ENCODE assay signal across 8 cellular contexts in genomic region chr9:41064125-41064795, GRCh38.
DNase-seq lines count a peak whose midpoint lies in the region; ATAC-seq and TF ChIP-seq lines count a peak whose summit lies in the region.
"Not testable (repeated sequence)": the region's sequence is repeated elsewhere in the genome, so short reads cannot be mapped to it uniquely, and the experiment has no call there.

No MANE protein-coding gene starts in this region.

- in situ Hi-C loops in brain microvascular endothelial cell (cut with HindIII; ENCODE audit: low pct_ligation_motif_present, low sequenced_read_pairs): not testable (repeated sequence)

- H3K27me3 Mint-ChIP-seq in CD4-positive, alpha-beta memory T cell; immature natural killer cell (ENCODE audit: low read depth in 3 of 3): not testable (repeated sequence)

- not testable (repeated sequence) for H3K9me3 ChIP-seq in CD4-positive, alpha-beta memory T cell (ENCODE audit: control insufficient read depth in 1 of 2, low read length in 2 of 2); spleen

- not testable (repeated sequence) for H3K4me1 ChIP-seq in CD4-positive, alpha-beta memory T cell (ENCODE audit: insufficient read depth, low read length); spleen

- TF ChIP-seq POLR2A in spleen (IDR thresholded peaks at IDR 0.05): not testable (repeated sequence)

- not testable (repeated sequence) for H3K36me3 ChIP-seq in CD4-positive, alpha-beta memory T cell (ENCODE audit: insufficient read depth, low read length); brain microvascular endothelial cell (replicated peaks); spleen

- peak; percentile 46 to 62 (median 52) for DNase-seq in CD4-positive, alpha-beta memory T cell
- DNase-seq in HT1080 (ENCODE audit: low read depth) (peak; percentile 79), brain microvascular endothelial cell (peak; percentile 52), immature natural killer cell (peak; percentile 48 to 68 (median 60)), spleen (peak; percentile 72)
- peak; percentile 7 for DNase-seq in activated CD4-positive, alpha-beta T cell treated with anti-CD3 and anti-CD28 coated beads, Interleukin-2, amount 50 U/mL, for 1 hour

- H3K4me1 Mint-ChIP-seq in CD4-positive, alpha-beta memory T cell: peaks cover 8 to 13% (median 11%) of the 10 kb centered on the region in 4 donors
- peaks cover 11 to 20% of the 10 kb centered on the region in 2 donors for H3K4me1 Mint-ChIP-seq in immature natural killer cell

- not testable (repeated sequence) for H3K36me3 Mint-ChIP-seq in CD4-positive, alpha-beta memory T cell; immature natural killer cell

- H3K27ac ChIP-seq in CD4-positive, alpha-beta memory T cell (ENCODE audit: low read depth, low read length): not testable (repeated sequence)
- H3K27ac ChIP-seq in brain microvascular endothelial cell (peak overlapping the region; percentile 21), spleen (peak overlapping the region in 1 of 8 donors; percentile 30)

- not testable (repeated sequence) for H3K9me3 Mint-ChIP-seq in CD4-positive, alpha-beta memory T cell; immature natural killer cell

- ATAC-seq in GM19397 (IDR thresholded peaks at IDR 0.05; ENCODE audit: unreplicated experiment) (peak; percentile 76), HG02884 (IDR thresholded peaks at IDR 0.05; ENCODE audit: unreplicated experiment) (peak; percentile 79)

- CTCF ChIA-PET in CD4-positive, alpha-beta memory T cell (lab: Charles Lee; ENCODE audit: partially characterized antibody): interaction anchor here (1.0 kb wide), 1 partner anchor 73 kb away, joined by 5 read pairs; no protein-coding TSS in a partner anchor

- not testable (repeated sequence) for H3K27me3 ChIP-seq in CD4-positive, alpha-beta memory T cell (ENCODE audit: insufficient read depth, low read length); brain microvascular endothelial cell (replicated peaks); spleen (replicated peaks in 1 of 7)

- peak overlapping the region in 6 of 7 donors; percentile 10 to 65 (median 48) for H3K27ac Mint-ChIP-seq in CD4-positive, alpha-beta memory T cell
- H3K27ac Mint-ChIP-seq in immature natural killer cell: peak overlapping the region in 5 of 6 donors; percentile 18 to 87 (median 63)

- WGBS in spleen, 5 donors: 9 to 18% (median 12%) methylated on average over 5 to 8 of the region's 8 CpGs

- intact Hi-C loops in CD4-positive, alpha-beta memory T cell (cut with micrococcal nuclease); spleen (cut with DNase I; ENCODE audit: low total_unique reads): not testable (repeated sequence)

- not testable (repeated sequence) for TF ChIP-seq CTCF in brain microvascular endothelial cell (IDR thresholded peaks at IDR 0.05; ENCODE audit: low read depth, low read length, missing control alignments); spleen (IDR thresholded peaks at IDR 0.05 in 8 of 11, conservative IDR thresholded peaks at IDR 0.05 in 3 of 11)

- not testable (repeated sequence) for H3K4me3 ChIP-seq in CD4-positive, alpha-beta memory T cell (ENCODE audit: low read length in 2 of 2); brain microvascular endothelial cell (ENCODE audit: low read depth, low read length); spleen

- H3K4me3 Mint-ChIP-seq in CD4-positive, alpha-beta memory T cell: peak overlapping the region; percentile 19 to 80 (median 75)
- H3K4me3 Mint-ChIP-seq in immature natural killer cell: peak overlapping the region; percentile 69 to 84 (median 76)

- POLR2A ChIA-PET in CD4-positive, alpha-beta memory T cell (lab: Charles Lee; ENCODE audit: partially characterized antibody): interaction anchor here (1.2 kb wide), 1 partner anchor 72 kb away, joined by 4 read pairs; no protein-coding TSS in a partner anchor

Comparison
In these comparisons a context has a peak if more than half of its experiments do, and no peak if none do; other contexts are left out.
1. DNase-seq: peak in every context shown above with its lines; median percentile 79 in HT1080; 72 in spleen; 60 in immature natural killer cell; 52 in CD4-positive, alpha-beta memory T cell; 52 in brain microvascular endothelial cell; 7 in activated CD4-positive, alpha-beta T cell treated with anti-CD3 and anti-CD28 coated beads, Interleukin-2, amount 50 U/mL, for 1 hour.